In the genomic region with DNA sequence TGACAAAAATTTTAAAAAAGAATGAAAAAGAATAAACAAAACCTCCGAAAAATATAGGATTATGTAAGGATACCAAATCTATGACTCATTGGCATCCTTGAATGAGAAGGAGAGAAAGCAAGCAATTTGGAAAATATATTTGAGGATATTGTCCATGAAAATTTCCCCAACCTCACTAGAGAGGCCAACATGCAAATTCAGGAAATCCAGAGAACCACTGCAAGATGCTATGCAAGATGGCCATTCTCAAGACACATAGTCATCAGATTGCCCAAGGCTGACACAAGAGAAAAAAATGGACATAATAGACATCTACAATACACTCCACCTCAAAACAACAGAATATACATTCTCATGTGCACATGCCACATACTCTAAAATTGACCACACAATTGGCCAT, we compare ENCODE assay signal across 28 cellular contexts.
"Had no signal": no experiment of that assay in that cellular context is flagged by ENCODE, and none has a peak within 500 bp of the region (broad histone marks: within the 10 kb centered on the region; RNA-seq: fewer than 3 reads in every experiment).

No MANE protein-coding gene starts in this region.

- H3K4me3 ChIP-seq: SK-N-MC had no signal

- ATAC-seq: activated naive CD4-positive, alpha-beta T cell treated with anti-CD3 and anti-CD28 coated beads, Interleukin-2, amount 50 U/mL, for 72 hours; activated naive CD8-positive, alpha-beta T cell treated with anti-CD3 and anti-CD28 coated beads, Interleukin-2, amount 50 U/mL, for 24 hours; activated T-cell treated with anti-CD3 and anti-CD28 coated beads, Interleukin-2, amount 50 U/mL, for 4 hours; Panc1; Right ventricle myocardium inferior; T-cell had no signal

- DNase-seq: activated B cell treated with CpG ODN at 0.5 μM for 24 hours; activated CD4-positive, alpha-beta memory T cell treated with anti-CD3 and anti-CD28 coated beads for 36 hours; activated CD4-positive, alpha-beta T cell treated with anti-CD3 and anti-CD28 coated beads, Interleukin-2, amount 10 ng/mL, durations not matched to agents 7 days and 5 days; activated CD8-positive, alpha-beta memory T cell treated with anti-CD3 and anti-CD28 coated beads for 24 hours; activated effector memory CD4-positive, alpha-beta T cell treated with anti-CD3 and anti-CD28 coated beads, Interleukin-2, amount 50 U/mL, for 16 hours; activated naive CD4-positive, alpha-beta T cell treated with Interleukin-2 at 50 U/mL for 16 hours; activated naive CD8-positive, alpha-beta T cell treated with anti-CD3 and anti-CD28 coated beads, Interleukin-2, amount 50 U/mL, for 24 hours; activated T-cell treated with anti-CD3 and anti-CD28 coated beads, Interleukin-2, amount 50 U/mL, for 4 hours; amygdala; central memory CD4-positive, alpha-beta T cell; Kasumi-1; NCI-H1092; NCI-H1417; NCI-H1694; NCI-H2029; NCI-H2107; NCI-H2171 treated with DMSO at 0.1 percent for 48 hours; NCI-H226; NCI-H526 treated with DMSO at 0.1 percent for 48 hours; NCI-H82; RPMI8226; T-cell; T-helper 2 cell; T1000 had no signal

- H3K27ac ChIP-seq: SK-N-MC had no signal
